ENCODE assay signal across 1 cellular context in genomic region chr2:143730155-143730949, GRCh38.
TF ChIP-seq lines count a peak whose summit lies in the region.

No MANE protein-coding gene starts in this region.

TF ChIP-seq in GM12878, 131 proteins besides CTCF, POLR2A, EP300 and RAD21 (continued from another document and continues in another):
- TF ChIP-seq USF2 (IDR thresholded peaks at IDR 0.05; ENCODE audit: borderline replicate concordance, low read depth, low read length): no peak
- TF ChIP-seq SREBF1 (IDR thresholded peaks at IDR 0.05; ENCODE audit: low read length): no peak
- no peak for TF ChIP-seq YY1 (IDR thresholded peaks at IDR 0.05; ENCODE audit: low read depth, low read length)
- no peak for TF ChIP-seq STAT3 (IDR thresholded peaks at IDR 0.05; ENCODE audit: low read depth, low read length)
- TF ChIP-seq SUPT20H (IDR thresholded peaks at IDR 0.05; ENCODE audit: borderline replicate concordance, control insufficient read depth, low read depth, low read length): no peak
- TF ChIP-seq RELB (IDR thresholded peaks at IDR 0.05; ENCODE audit: low read depth): 0 out of 2 replicates have a peak, but pooled peaks have one; percentile 19
- no peak for TF ChIP-seq NKRF (conservative IDR thresholded peaks at IDR 0.05)
- TF ChIP-seq SP1 (IDR thresholded peaks at IDR 0.05; ENCODE audit: low read depth, low read length): no peak
- TF ChIP-seq ATF7 (IDR thresholded peaks at IDR 0.05; ENCODE audit: low read depth): no peak
- no peak for TF ChIP-seq ZNF687 (IDR thresholded peaks at IDR 0.05)
- no peak for TF ChIP-seq RBBP5 (conservative IDR thresholded peaks at IDR 0.05)
- TF ChIP-seq MYB (IDR thresholded peaks at IDR 0.05; ENCODE audit: borderline replicate concordance, low read depth, low read length): no peak
- no peak for TF ChIP-seq CBFB (IDR thresholded peaks at IDR 0.05; ENCODE audit: low read depth)
- TF ChIP-seq KDM1A (IDR thresholded peaks at IDR 0.05; ENCODE audit: borderline replicate concordance): no peak
- TF ChIP-seq CBX5 (IDR thresholded peaks at IDR 0.05; ENCODE audit: low read depth): no peak
- peak in 1 of 2 experiments; percentile 51; a peak in 1 of 4 replicates for TF ChIP-seq ETV6 (conservative IDR thresholded peaks at IDR 0.05 in 1 of 2, IDR thresholded peaks at IDR 0.05 in 1 of 2; ENCODE audit: borderline replicate concordance in 1 of 2, low read depth in 1 of 2)
- no peak for TF ChIP-seq HDAC6 (IDR thresholded peaks at IDR 0.05; ENCODE audit: unreplicated experiment)
- TF ChIP-seq MXI1 (IDR thresholded peaks at IDR 0.05; ENCODE audit: low read depth, low read length): no peak
- no peak for TF ChIP-seq ELK1 (IDR thresholded peaks at IDR 0.05; ENCODE audit: low read depth, low read length)
- no peak for TF ChIP-seq PBX3 (IDR thresholded peaks at IDR 0.05; ENCODE audit: insufficient replicate concordance, low read depth, low read length)
- TF ChIP-seq CEBPB (IDR thresholded peaks at IDR 0.05; ENCODE audit: borderline replicate concordance in 1 of 2, low read depth in 2 of 2, low read length in 2 of 2): 0 out of 4 replicates have a peak, but pooled peaks of 1 of the 2 experiments have one; percentile 19
- TF ChIP-seq ZNF217 (IDR thresholded peaks at IDR 0.05): no peak
- TF ChIP-seq PAX8 (IDR thresholded peaks at IDR 0.05): no peak
- no peak for TF ChIP-seq ASH2L (IDR thresholded peaks at IDR 0.05; ENCODE audit: borderline replicate concordance, low read depth)
- no peak for TF ChIP-seq BCL3 (IDR thresholded peaks at IDR 0.05; ENCODE audit: borderline replicate concordance, insufficient read depth, low read depth, low read length, poor library complexity, severe bottlenecking)
- no peak for TF ChIP-seq CHD1 (IDR thresholded peaks at IDR 0.05; ENCODE audit: low read depth, low read length)
- TF ChIP-seq E4F1 (IDR thresholded peaks at IDR 0.05; ENCODE audit: borderline replicate concordance, partially characterized antibody): no peak
- TF ChIP-seq NR2C1 (IDR thresholded peaks at IDR 0.05): no peak
- no peak; a peak in 1 of 4 replicates for TF ChIP-seq IKZF2 (IDR thresholded peaks at IDR 0.05)
- TF ChIP-seq RB1 (IDR thresholded peaks at IDR 0.05; ENCODE audit: borderline replicate concordance): no peak
- no peak for TF ChIP-seq IRF3 (IDR thresholded peaks at IDR 0.05)
- no peak for TF ChIP-seq CBX3 (IDR thresholded peaks at IDR 0.05; ENCODE audit: borderline replicate concordance, low read depth)
- TF ChIP-seq HCFC1 (IDR thresholded peaks at IDR 0.05; ENCODE audit: low read length): no peak
- no peak for TF ChIP-seq NR2C2 (IDR thresholded peaks at IDR 0.05; ENCODE audit: borderline replicate concordance, control insufficient read depth, insufficient read length, low read depth)
- TF ChIP-seq ZBED1 (IDR thresholded peaks at IDR 0.05; ENCODE audit: borderline replicate concordance): no peak; the same call in 1 of the 2 replicates
- TF ChIP-seq CREM (IDR thresholded peaks at IDR 0.05; ENCODE audit: low read depth): peak; percentile 53; the same call in 1 of the 2 replicates
- TF ChIP-seq GATAD2B (conservative IDR thresholded peaks at IDR 0.05; ENCODE audit: low read depth): no peak
- TF ChIP-seq IRF5 (IDR thresholded peaks at IDR 0.05; ENCODE audit: borderline replicate concordance): no peak
- TF ChIP-seq NFIC (IDR thresholded peaks at IDR 0.05; ENCODE audit: low read depth, low read length): peak; percentile 80
- TF ChIP-seq MTA3 (IDR thresholded peaks at IDR 0.05; ENCODE audit: borderline replicate concordance, low read length): no peak
- TF ChIP-seq EGR1 (IDR thresholded peaks at IDR 0.05; ENCODE audit: borderline replicate concordance in 1 of 2, low read depth in 2 of 2, low read length in 2 of 2): no peak
